In genomic region chr16:58002411-58002790, GRCh38 we compare ENCODE assay signal across 18 cellular contexts. TPM values are rescaled to one million over a fixed set of nuclear protein-coding genes. Genes with fewer than 3 reads are reported as not detected.
A peak's percentile ranks its signal among the peaks of the same experiment; 100 is the strongest.
DNase-seq lines count a peak whose midpoint lies in the region; ATAC-seq and TF ChIP-seq lines count a peak whose summit lies in the region.
"Had no signal": no experiment of that assay in that cellular context is flagged by ENCODE, and none has a peak within 500 bp of the region (broad histone marks: within the 10 kb centered on the region; RNA-seq: fewer than 3 reads in every experiment).

No MANE protein-coding gene starts in this region.

- intact Hi-C loops in HCT116 (cut with micrococcal nuclease) (loop anchor here (10.0 kb wide), 1 partner anchor 278 kb away; no protein-coding TSS in a partner anchor), left ventricle myocardium inferior (cut with micrococcal nuclease) (loop anchor here (5.0 kb wide), 1 partner anchor 105 kb away; no protein-coding TSS in a partner anchor)
- intact Hi-C loops in activated CD8-positive, alpha-beta T cell treated with anti-CD3 and anti-CD28 coated beads for 36 hours (cut with micrococcal nuclease): loop anchor here (5.0 kb wide), 1 partner anchor 105 kb away; no protein-coding TSS in a partner anchor

- H3K27ac Mint-ChIP-seq in activated CD8-positive, alpha-beta T cell treated with anti-CD3 and anti-CD28 coated beads for 36 hours: no peak overlapping the region

- POLR2A ChIA-PET in HCT116 (lab: Charles Lee): no interaction called here
- POLR2A ChIA-PET in activated CD8-positive, alpha-beta T cell treated with anti-CD3 and anti-CD28 coated beads for 36 hours (lab: Charles Lee): no interaction called here

- H3K4me3 ChIP-seq in BLaER1: no peak overlapping the region
- H3K4me3 ChIP-seq in HCT116 (replicated peaks in 1 of 2; ENCODE audit: low read depth in 1 of 2, low read length in 2 of 2): peak overlapping the region; percentile 83 to 85
- peak overlapping the region; percentile 67 for H3K4me3 ChIP-seq in mesodermal cell (ENCODE audit: extremely low read depth, insufficient read depth, low read length, poor library complexity, severe bottlenecking)
- H3K4me3 ChIP-seq in left ventricle myocardium inferior: no peak overlapping the region

- peaks cover 21% of the 10 kb centered on the region for H3K36me3 Mint-ChIP-seq in activated CD8-positive, alpha-beta T cell treated with anti-CD3 and anti-CD28 coated beads for 36 hours (ENCODE audit: low read depth)

- H3K4me2 ChIP-seq in BLaER1 (peak overlapping the region; percentile 100), HCT116 (ENCODE audit: low read length) (peak overlapping the region; percentile 99)

- no peaks in the 10 kb centered on the region for H3K9me3 Mint-ChIP-seq in activated CD8-positive, alpha-beta T cell treated with anti-CD3 and anti-CD28 coated beads for 36 hours

- peaks cover 36% of the 10 kb centered on the region for H3K4me1 Mint-ChIP-seq in activated CD8-positive, alpha-beta T cell treated with anti-CD3 and anti-CD28 coated beads for 36 hours (ENCODE audit: low read depth)

- H3K79me2 ChIP-seq in HCT116 (ENCODE audit: insufficient read depth, low read length): peaks cover 17% of the 10 kb centered on the region

- no TSS peak for BruUV-seq in HCT116 (replicated peaks; lab: Mats Ljungman, UMichigan)

- DNase-seq in HCT116 (ENCODE audit: low read depth, low spot score): no peak
- no peak for DNase-seq in activated CD8-positive, alpha-beta T cell treated with anti-CD3 and anti-CD28 coated beads for 36 hours
- DNase-seq in left ventricle myocardium inferior: no peak
- DNase-seq: C1 segment of cervical spinal cord; caudate nucleus; NCI-H2029 treated with DMSO at 0.1 percent for 48 hours; NK-92 treated with Interleukin-12 subunit alpha and Interleukin-12 subunit beta, amount 100 ng/mL, for 24 hours; right cardiac atrium; stimulated activated naive CD4-positive, alpha-beta T cell treated with Interleukin-2 at 50 U/mL for 16 hours had no signal

- CTCF ChIA-PET in HCT116 (lab: Charles Lee): no interaction called here
- CTCF ChIA-PET in activated CD8-positive, alpha-beta T cell treated with anti-CD3 and anti-CD28 coated beads for 36 hours (lab: Charles Lee): interaction anchor here (0.9 to 1.6 kb wide), 3 partner anchors 8 to 103 kb away, joined by 3 to 5 read pairs (median 4); no protein-coding TSS in a partner anchor

- H3K9ac ChIP-seq in BLaER1 (0 out of 2 replicates have a peak overlapping the region, but pooled peaks have one; percentile 86), HCT116 (ENCODE audit: low read length) (peak overlapping the region; percentile 74; the same call in 1 of the 2 replicates)

- no peaks in the 10 kb centered on the region for H3K9me2 ChIP-seq in HCT116 (ENCODE audit: insufficient read depth)

- RAD21 ChIA-PET in HCT116 (lab: Charles Lee; ENCODE audit: low non-redundant PET in 1 of 2, low total read pairs in 2 of 2, uncharacterized antibody in 2 of 2, unreplicated experiment in 2 of 2): no interaction called here

- TF ChIP-seq POLR2A in HCT116 (IDR thresholded peaks at IDR 0.05; ENCODE audit: borderline replicate concordance, extremely low read depth, insufficient read depth, insufficient read length): no peak

- no peak overlapping the region for H2AFZ ChIP-seq in HCT116 (ENCODE audit: low read depth, low read length, poor library complexity, severe bottlenecking)

- peaks cover 31% of the 10 kb centered on the region for H4K20me1 ChIP-seq in BLaER1
- H4K20me1 ChIP-seq in HCT116 (ENCODE audit: insufficient read depth): no peaks in the 10 kb centered on the region

- peak overlapping the region; percentile 90 for H3K4me3 Mint-ChIP-seq in activated CD8-positive, alpha-beta T cell treated with anti-CD3 and anti-CD28 coated beads for 36 hours

- ATAC-seq in HCT116: no peak
- ATAC-seq in activated CD8-positive, alpha-beta T cell treated with anti-CD3 and anti-CD28 coated beads for 36 hours: no peak
- no peak for ATAC-seq in GM21390 (IDR thresholded peaks at IDR 0.05; ENCODE audit: unreplicated experiment)
- ATAC-seq in GM21526 (IDR thresholded peaks at IDR 0.05; ENCODE audit: low FRiP score, unreplicated experiment): no peak
- ATAC-seq in GM18520 (IDR thresholded peaks at IDR 0.05; ENCODE audit: unreplicated experiment): no peak
- ATAC-seq: gastroesophageal sphincter, right cardiac atrium had no signal

- no peaks in the 10 kb centered on the region for H3K27me3 ChIP-seq in BLaER1
- no peaks in the 10 kb centered on the region for H3K27me3 ChIP-seq in HCT116 (ENCODE audit: insufficient read depth, low read length)
- no peaks in the 10 kb centered on the region for H3K27me3 ChIP-seq in left ventricle myocardium inferior (ENCODE audit: low read depth)
- H3K27me3 ChIP-seq: gastroesophageal sphincter had no signal

- H3K36me3 ChIP-seq in BLaER1 (peaks cover 40% of the 10 kb centered on the region), HCT116 (ENCODE audit: control insufficient read depth in 1 of 2, insufficient read depth in 2 of 2, low read length in 2 of 2) (peaks cover 12 to 18% of the 10 kb centered on the region in 2 experiments; a peak in 3 of 4 replicates), mesodermal cell (ENCODE audit: control insufficient read depth, insufficient read depth, low read length) (peaks cover 53% of the 10 kb centered on the region), left ventricle myocardium inferior (peaks cover 21% of the 10 kb centered on the region)

- TF ChIP-seq CTCF in HCT116 (IDR thresholded peaks at IDR 0.05 in 2 of 3, conservative IDR thresholded peaks at IDR 0.05 in 1 of 3; ENCODE audit: borderline replicate concordance in 1 of 3, insufficient read depth in 1 of 3, low read depth in 2 of 3, low read length in 2 of 3) (no peak), left ventricle myocardium inferior (IDR thresholded peaks at IDR 0.05; ENCODE audit: borderline replicate concordance) (no peak)
- TF ChIP-seq CTCF in activated CD8-positive, alpha-beta T cell treated with anti-CD3 and anti-CD28 coated beads for 36 hours (IDR thresholded peaks at IDR 0.05): no peak

- peaks cover 5% of the 10 kb centered on the region for H3K9me3 ChIP-seq in BLaER1
- no peaks in the 10 kb centered on the region for H3K9me3 ChIP-seq in HCT116 (ENCODE audit: control insufficient read depth in 1 of 2, insufficient read depth in 1 of 2, low read depth in 1 of 2, low read length in 2 of 2)
- H3K9me3 ChIP-seq in mesodermal cell (ENCODE audit: control insufficient read depth, low read length): peaks cover 4% of the 10 kb centered on the region
- no peaks in the 10 kb centered on the region for H3K9me3 ChIP-seq in left ventricle myocardium inferior (replicated peaks)
- H3K9me3 ChIP-seq: gastroesophageal sphincter had no signal

- peaks cover 52% of the 10 kb centered on the region for H3K4me1 ChIP-seq in BLaER1
- peaks cover 18 to 30% of the 10 kb centered on the region in 2 experiments; a peak in 3 of 4 replicates for H3K4me1 ChIP-seq in HCT116 (ENCODE audit: control insufficient read depth in 1 of 2, insufficient read depth in 2 of 2, low read length in 2 of 2)
- H3K4me1 ChIP-seq in mesodermal cell (ENCODE audit: control insufficient read depth, insufficient read depth, low read length, poor library complexity, severe bottlenecking): peaks cover 12% of the 10 kb centered on the region
- peaks cover 50% of the 10 kb centered on the region for H3K4me1 ChIP-seq in left ventricle myocardium inferior

- TF ChIP-seq RAD21 in HCT116 (IDR thresholded peaks at IDR 0.05; ENCODE audit: low read depth): no peak

- WGBS in mesodermal cell (ENCODE audit: insufficient coverage in 2 of 2), 2 experiments: 95 to 98% methylated on average over 9 of the region's 9 CpGs

- no peak overlapping the region for H3K27ac ChIP-seq in BLaER1
- H3K27ac ChIP-seq in HCT116 (ENCODE audit: low read depth, low read length): no peak overlapping the region
- H3K27ac ChIP-seq in mesodermal cell (ENCODE audit: low read depth, low read length, severe bottlenecking): no peak overlapping the region
- H3K27ac ChIP-seq in left ventricle myocardium inferior (replicated peaks): no peak overlapping the region
- H3K27ac ChIP-seq: GM23248 had no signal

- no peaks in the 10 kb centered on the region for H3K27me3 Mint-ChIP-seq in activated CD8-positive, alpha-beta T cell treated with anti-CD3 and anti-CD28 coated beads for 36 hours

TF ChIP-seq in HCT116, 20 proteins besides CTCF, POLR2A, EP300 and RAD21 (continues in another document):
- no peak for TF ChIP-seq ZFX (IDR thresholded peaks at IDR 0.05)
- TF ChIP-seq POLR2AphosphoS5 (IDR thresholded peaks at IDR 0.05; ENCODE audit: low read depth, low read length): no peak
- TF ChIP-seq FOSL1 (IDR thresholded peaks at IDR 0.05; ENCODE audit: low read depth): no peak
- no peak for TF ChIP-seq ELF1 (IDR thresholded peaks at IDR 0.05; ENCODE audit: borderline replicate concordance, low read depth)
- TF ChIP-seq ZNF274 (IDR thresholded peaks at IDR 0.05; ENCODE audit: low read depth, low read length): no peak
- TF ChIP-seq EZH2phosphoT487 (IDR thresholded peaks at IDR 0.05; ENCODE audit: borderline replicate concordance): no peak

RNA-seq across cellular contexts. Expression of gene USB1, which starts 1.2 kb away (rescaled TPM):
- total RNA-seq in HCT116 (2021; ENCODE audit: unreplicated experiment) (73.1 TPM), left ventricle myocardium inferior (35.2 TPM)
- polyA plus RNA-seq in HCT116 (2012): 52.4 and 54.0 TPM in 2 replicates
- total RNA-seq in activated CD8-positive, alpha-beta T cell treated with anti-CD3 and anti-CD28 coated beads for 36 hours: 10 to 100 TPM; 32.9 to 37.5 TPM
- 66.8 TPM for polyA plus RNA-seq in mesodermal cell (2013, experiment 1 of 2)
- polyA plus RNA-seq in mesodermal cell (2013, experiment 2 of 2): 62.9 TPM

RNA-seq across cellular contexts. Expression of gene ZNF319, which starts 1.9 kb away (rescaled TPM):
- total RNA-seq in HCT116 (2021; ENCODE audit: unreplicated experiment): 7.1 TPM
- 5.2 and 6.1 TPM in 2 replicates for polyA plus RNA-seq in HCT116 (2012)
- total RNA-seq in activated CD8-positive, alpha-beta T cell treated with anti-CD3 and anti-CD28 coated beads for 36 hours: 1 to 10 TPM; 5.6 to 7.0 TPM
- polyA plus RNA-seq in mesodermal cell (2013, experiment 1 of 2): 6.6 TPM
- polyA plus RNA-seq in mesodermal cell (2013, experiment 2 of 2): 5.7 TPM
- 10.0 TPM for total RNA-seq in left ventricle myocardium inferior

RNA-seq across cellular contexts. Expression of gene MMP15, which starts 23.2 kb away (rescaled TPM):
- total RNA-seq in HCT116 (2021; ENCODE audit: unreplicated experiment) (38.5 TPM), left ventricle myocardium inferior (64.1 TPM)
- 25.4 and 27.9 TPM in 2 replicates for polyA plus RNA-seq in HCT116 (2012)
- total RNA-seq in activated CD8-positive, alpha-beta T cell treated with anti-CD3 and anti-CD28 coated beads for 36 hours: under 1 TPM; 0.25 to 0.63 TPM
- 43.4 TPM for polyA plus RNA-seq in mesodermal cell (2013, experiment 1 of 2)
- 37.4 TPM for polyA plus RNA-seq in mesodermal cell (2013, experiment 2 of 2)

RNA-seq across cellular contexts. Expression of gene CNGB1, which starts 31.5 kb away (rescaled TPM):
- total RNA-seq in HCT116 (2021; ENCODE audit: unreplicated experiment) (not detected), left ventricle myocardium inferior (not detected)
- polyA plus RNA-seq in HCT116 (2012): 0.01 TPM in 1 of 2 replicates, not detected in the other
- not detected for total RNA-seq in activated CD8-positive, alpha-beta T cell treated with anti-CD3 and anti-CD28 coated beads for 36 hours
- polyA plus RNA-seq in mesodermal cell (2013, experiment 1 of 2): 0.11 TPM
- polyA plus RNA-seq in mesodermal cell (2013, experiment 2 of 2): 0.35 TPM
- total RNA-seq: G401, GM23248, LHCN-M2, right cardiac atrium had no signal
- polyA plus RNA-seq: GM23248, right cardiac atrium had no signal

Comparison
In these comparisons a context has a peak if more than half of its experiments do, and no peak if none do; other contexts are left out.
1. H3K4me3 ChIP-seq: peak in HCT116 (2 of 2) and mesodermal cell (single experiment); none in BLaER1 (single experiment) and left ventricle myocardium inferior (single experiment).
2. RNA of gene MMP15, which starts 23.2 kb away (total RNA-seq): 64.1 TPM in left ventricle myocardium inferior (single experiment) and 38.5 TPM in HCT116 (single experiment); 0.25 to 0.63 TPM in activated CD8-positive, alpha-beta T cell treated with anti-CD3 and anti-CD28 coated beads for 36 hours; every median in the first group is over 10 times any median in the second.